In the genomic region with DNA sequence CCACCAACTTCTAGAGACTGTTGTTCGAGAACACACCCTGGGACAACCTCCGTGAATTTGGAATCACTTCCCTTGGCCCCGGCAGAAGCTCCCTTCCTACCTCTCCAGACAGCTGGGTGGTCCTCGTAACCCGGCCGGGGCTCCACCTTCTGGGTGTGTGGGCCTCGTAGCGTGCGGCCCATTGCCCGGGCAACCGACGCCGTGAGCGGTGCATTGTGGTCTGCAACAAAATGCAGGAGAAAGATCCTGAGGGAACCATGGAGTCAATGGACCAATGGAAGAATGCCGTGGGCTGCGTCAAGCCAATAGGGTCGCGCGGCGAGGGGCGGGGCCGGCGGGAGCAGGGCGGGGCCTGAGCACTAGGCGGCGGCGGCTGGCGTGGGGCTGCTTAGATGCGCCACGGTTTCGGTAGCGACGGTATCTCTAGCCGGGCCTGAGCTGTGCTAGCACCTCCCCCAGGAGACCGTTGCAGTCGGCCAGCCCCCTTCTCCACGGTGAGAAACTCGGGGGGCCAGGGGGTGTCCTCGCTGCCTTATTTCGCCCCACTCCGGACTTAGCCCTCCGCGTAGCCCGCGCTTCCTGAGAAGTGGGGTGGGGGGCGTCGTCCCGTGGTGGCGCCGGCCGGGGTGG, we compare ENCODE assay signal across 8 cellular contexts. TPM values are rescaled to one million over a fixed set of nuclear protein-coding genes. Genes with fewer than 3 reads are reported as not detected.
DNase-seq lines count a peak whose midpoint lies in the region; ATAC-seq and TF ChIP-seq lines count a peak whose summit lies in the region.

A gene (plus strand): TSS at position 391 of the 630 bp plus-strand sequence. CDS start 309 bp downstream, outside the sequence.

- H3K9me3 Mint-ChIP-seq in memory B cell = no peaks in the 10 kb centered on the region

- H3K27me3 Mint-ChIP-seq in memory B cell = no peaks in the 10 kb centered on the region

- H3K4me3 ChIP-seq in effector memory CD4-positive, alpha-beta T cell (ENCODE audit: insufficient read depth, low read depth, low read length, poor library complexity, severe bottlenecking) = peak within 1 kb of the TSS; percentile 91

- H3K27me3 ChIP-seq in effector memory CD4-positive, alpha-beta T cell (replicated peaks; ENCODE audit: control insufficient read depth, insufficient read depth, low read length, poor library complexity, severe bottlenecking) = no peaks in the 10 kb centered on the region

- CTCF ChIA-PET in activated CD8-positive, alpha-beta memory T cell treated with anti-CD3 and anti-CD28 coated beads for 36 hours (lab: Charles Lee) = interaction anchor here (0.5 to 2.1 kb wide), 9 partner anchors 21 to 57 kb away, joined by 3 to 8 read pairs (median 4); a partner anchor contains a TSS

- peak within 1 kb of the TSS; percentile 81 for H3K27ac ChIP-seq in effector memory CD4-positive, alpha-beta T cell (ENCODE audit: insufficient read depth, low read length, poor library complexity, severe bottlenecking)

- peak; percentile 91 for ATAC-seq in memory B cell (ENCODE audit: low read depth)

- H3K36me3 Mint-ChIP-seq in memory B cell = peaks cover 4% of the 10 kb centered on the region

- H3K36me3 ChIP-seq in effector memory CD4-positive, alpha-beta T cell (ENCODE audit: control insufficient read depth, insufficient read depth, low read length) = no peaks in the 10 kb centered on the region

- POLR2A ChIA-PET in activated CD8-positive, alpha-beta memory T cell treated with anti-CD3 and anti-CD28 coated beads for 36 hours (lab: Charles Lee) = interaction anchor here (0.5 to 1.3 kb wide), 7 partner anchors 9 to 488 kb away, joined by 3 to 5 read pairs (median 4); a partner anchor contains a TSS

- H3K4me1 Mint-ChIP-seq in memory B cell = peaks cover 21% of the 10 kb centered on the region

- peaks cover 16% of the 10 kb centered on the region for H3K4me1 ChIP-seq in effector memory CD4-positive, alpha-beta T cell (ENCODE audit: control insufficient read depth, insufficient read depth, low read length, poor library complexity, severe bottlenecking)

- no peak for TF ChIP-seq CTCF in GM20000 (IDR thresholded peaks at IDR 0.05; ENCODE audit: extremely low read depth, missing control alignments)

- peak within 1 kb of the TSS; percentile 88 for H3K27ac Mint-ChIP-seq in memory B cell

- no peaks in the 10 kb centered on the region for H3K9me3 ChIP-seq in effector memory CD4-positive, alpha-beta T cell (ENCODE audit: control insufficient read depth, low read length)

- DNase-seq in CMK (ENCODE audit: low read depth) = peak; percentile 95
- peak; percentile 97 for DNase-seq in GM20000 (ENCODE audit: low spot score)
- DNase-seq in HT-29 (ENCODE audit: low spot score) = peak; percentile 99
- DNase-seq in NOMO-1 (lab: John Stamatoyannopoulos, UW; ENCODE audit: unreplicated experiment in 2 of 2) = peak; percentile 95 to 96
- DNase-seq in effector memory CD4-positive, alpha-beta T cell = peak; percentile 95 to 96 (median 95)
- peak; percentile 99 to 100 for DNase-seq in memory B cell (ENCODE audit: low spot score in 2 of 2)
- peak; percentile 92 for DNase-seq in stimulated activated CD8-positive, alpha-beta memory T cell treated with anti-CD3 and anti-CD28 coated beads, Interleukin-12 subunit alpha, Interleukin-12 subunit beta, amount 100 ng/mL, for 24 hours (ENCODE audit: extremely low read depth)

- peak within 1 kb of the TSS; percentile 93 for H3K4me3 Mint-ChIP-seq in memory B cell

RNA-seq across cellular contexts. Expression of the gene that starts here (rescaled TPM):
- 268 and 293 TPM in 2 replicates for total RNA-seq in HT-29 (2014; rRNA removed; shearing (Covaris generic))
- total RNA-seq in activated CD8-positive, alpha-beta memory T cell treated with anti-CD3 and anti-CD28 coated beads for 36 hours = 100 to 1,000 TPM; 269 to 277 TPM

Comparison
In these comparisons a context has a peak if more than half of its experiments do, and no peak if none do; other contexts are left out.
1. Peak in every context shown above with its lines: DNase-seq, ATAC-seq, H3K4me3 ChIP-seq and H3K27ac ChIP-seq.